ENCODE assay signal across 17 cellular contexts in genomic region chrY:14829366-14829885, GRCh38.
"Had no signal": no experiment of that assay in that cellular context is flagged by ENCODE, and none has a peak within 500 bp of the region (broad histone marks: within the 10 kb centered on the region; RNA-seq: fewer than 3 reads in every experiment).

No MANE protein-coding gene starts in this region.

- H3K36me3 ChIP-seq: prostate gland, right lobe of liver, spleen, thyroid gland had no signal

- DNase-seq: activated CD4-positive, alpha-beta T cell treated with anti-CD3 and anti-CD28 coated beads, Interleukin-2, amount 10 ng/mL, durations not matched to agents 7 days and 5 days; activated CD4-positive, CD25-positive, alpha-beta regulatory T cell; activated CD8-positive, alpha-beta memory T cell treated with anti-CD3 and anti-CD28 coated beads for 24 hours; activated gamma-delta T cell treated with Interleukin-2 at 50 U/mL for 16 hours; amniotic stem cell; body of pancreas; cortex of kidney; effector CD8-positive, alpha-beta T cell; glutamatergic neuron; kidney glomerular epithelial cell; left ventricle myocardium superior; mesendoderm; right lobe of liver; spleen; SW 1271; thyroid gland had no signal

- ATAC-seq: body of pancreas, left ventricle myocardium superior, right lobe of liver had no signal

- H3K4me1 ChIP-seq: body of pancreas, prostate gland, right lobe of liver, spleen, thyroid gland had no signal

- H3K9me3 ChIP-seq: body of pancreas, prostate gland, right lobe of liver, spleen, thyroid gland had no signal

- H3K27ac ChIP-seq: body of pancreas, prostate gland, right lobe of liver, spleen, thyroid gland had no signal

- H3K27me3 ChIP-seq: body of pancreas, right lobe of liver, spleen, thyroid gland had no signal

- H3K4me3 ChIP-seq: body of pancreas, prostate gland, right lobe of liver, spleen, thyroid gland had no signal
